Comparison of ENCODE assay signal across 28 cellular contexts in the genomic region with DNA sequence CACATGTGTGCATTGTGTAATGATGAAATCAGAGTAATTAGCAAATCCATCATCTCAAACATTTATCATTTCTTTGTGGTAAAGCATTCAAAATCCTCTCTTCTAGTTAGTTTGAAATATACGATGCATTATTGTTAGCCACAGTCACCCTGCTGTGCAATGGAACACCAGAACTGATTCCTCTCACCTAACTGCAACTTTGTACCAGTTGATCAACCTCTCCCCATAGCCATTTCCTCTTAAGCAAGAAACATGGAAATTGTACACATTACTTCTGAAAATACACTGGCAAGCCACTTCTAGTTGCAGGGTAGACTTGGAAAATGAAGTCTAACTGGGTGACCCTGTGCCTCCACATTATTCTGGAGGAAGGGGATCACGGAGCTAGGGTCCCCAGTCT. TPM values are rescaled to one million over a fixed set of nuclear protein-coding genes. Genes with fewer than 3 reads are reported as not detected.
"Had no signal": no experiment of that assay in that cellular context is flagged by ENCODE, and none has a peak within 500 bp of the region (broad histone marks: within the 10 kb centered on the region; RNA-seq: fewer than 3 reads in every experiment).

No MANE protein-coding gene starts in this region.

- ATAC-seq: activated CD4-positive, CD25-positive, alpha-beta regulatory T cell treated with anti-CD3 and anti-CD28 coated beads, Interleukin-2, amount 50 U/mL, for 24 hours; activated CD8-positive, alpha-beta T cell treated with anti-CD3 and anti-CD28 coated beads for 36 hours; activated T-cell treated with anti-CD3 and anti-CD28 coated beads, Interleukin-2, amount 50 U/mL, for 4 hours; activated T-helper 17 cell treated with anti-CD3 and anti-CD28 coated beads, Interleukin-2, amount 50 U/mL, for 72 hours; effector memory CD8-positive, alpha-beta T cell; foreskin keratinocyte; gastroesophageal sphincter; heart right ventricle; T-helper 17 cell had no signal

- H3K4me1 ChIP-seq: esophagus muscularis mucosa, foreskin keratinocyte, gastroesophageal sphincter had no signal

- H3K36me3 ChIP-seq: brain microvascular endothelial cell, esophagus muscularis mucosa, gastroesophageal sphincter, heart right ventricle, WERI-Rb-1 had no signal

- H3K27ac ChIP-seq: brain microvascular endothelial cell, coronary artery, dorsolateral prefrontal cortex, esophagus muscularis mucosa, foreskin keratinocyte, gastroesophageal sphincter, heart right ventricle, WERI-Rb-1 had no signal

- H3K4me3 ChIP-seq: coronary artery, dorsolateral prefrontal cortex, esophagus muscularis mucosa, gastroesophageal sphincter, heart right ventricle had no signal

- DNase-seq: activated B cell treated with CpG ODN at 0.5 μM for 24 hours; activated CD4-positive, alpha-beta T cell treated with anti-CD3 and anti-CD28 coated beads for 48 hours; activated CD4-positive, alpha-beta T cell treated with anti-CD3 and anti-CD28 coated beads, Interleukin-2, amount 50 U/mL, for 1 hour; activated CD4-positive, alpha-beta T cell treated with anti-CD3 and anti-CD28 coated beads, Interleukin-2, amount 50 U/mL, for 48 hours; activated CD8-positive, alpha-beta memory T cell treated with anti-CD3 and anti-CD28 coated beads for 24 hours; activated CD8-positive, alpha-beta T cell treated with anti-CD3 and anti-CD28 coated beads for 36 hours; activated effector memory CD4-positive, alpha-beta T cell treated with Interleukin-2 at 50 U/mL for 16 hours; activated gamma-delta T cell treated with Interleukin-2 at 50 U/mL for 16 hours; activated naive CD4-positive, alpha-beta T cell treated with anti-CD3 and anti-CD28 coated beads, Interleukin-2, amount 50 U/mL, for 16 hours; activated naive CD4-positive, alpha-beta T cell treated with Interleukin-2 at 50 U/mL for 16 hours; activated T-cell treated with anti-CD3 and anti-CD28 coated beads, Interleukin-2, amount 50 U/mL, for 4 hours; amniotic stem cell; anterior cingulate cortex; brain microvascular endothelial cell; dorsolateral prefrontal cortex; effector memory CD8-positive, alpha-beta T cell; erythroblast; foreskin keratinocyte; heart right ventricle; T-helper 17 cell; T1000; WERI-Rb-1 had no signal

- H3K9me3 ChIP-seq: esophagus muscularis mucosa, gastroesophageal sphincter had no signal

- H3K27me3 ChIP-seq: brain microvascular endothelial cell, foreskin keratinocyte, gastroesophageal sphincter, heart right ventricle had no signal

RNA-seq across cellular contexts. Expression of gene ESR1, which starts 58.1 kb away (rescaled TPM):
- total RNA-seq: glomerular endothelial cell had no signal
